5 cellular contexts compared by ENCODE assay signal in genomic region chr6:97863697-97864096, GRCh38.
"Had no signal": no experiment of that assay in that cellular context is flagged by ENCODE, and none has a peak within 500 bp of the region (broad histone marks: within the 10 kb centered on the region; RNA-seq: fewer than 3 reads in every experiment).

No MANE protein-coding gene starts in this region.

- H3K27ac ChIP-seq: HL-60 had no signal

- H3K4me3 ChIP-seq: K562 had no signal

- DNase-seq: IMR-90, KBM-7, KG1 had no signal
